Comparison of ENCODE assay signal across 17 cellular contexts in genomic region chr4:156939151-156939550, GRCh38. TPM values are rescaled to one million over a fixed set of nuclear protein-coding genes. Genes with fewer than 3 reads are reported as not detected.
"Had no signal": no experiment of that assay in that cellular context is flagged by ENCODE, and none has a peak within 500 bp of the region (broad histone marks: within the 10 kb centered on the region; RNA-seq: fewer than 3 reads in every experiment).

No MANE protein-coding gene starts in this region.

- H3K27ac Mint-ChIP-seq: activated CD4-positive, alpha-beta memory T cell treated with anti-CD3 and anti-CD28 coated beads for 36 hours; activated naive CD8-positive, alpha-beta T cell; progenitor cell of endocrine pancreas; stimulated activated naive CD8-positive, alpha-beta T cell treated with anti-CD3 and anti-CD28 coated beads, Interleukin-15, amount 100 ng/mL, for 72 hours; T-cell; WTC11 had no signal

- H3K9me3 Mint-ChIP-seq: stimulated activated naive CD8-positive, alpha-beta T cell treated with anti-CD3 and anti-CD28 coated beads, Interleukin-15, amount 100 ng/mL, for 72 hours; WTC11 had no signal

- ATAC-seq: stimulated activated naive CD8-positive, alpha-beta T cell treated with anti-CD3 and anti-CD28 coated beads, Interleukin-15, amount 100 ng/mL, for 72 hours; T-cell; WTC11 had no signal

- H3K4me3 ChIP-seq: coronary artery, lower lobe of right lung, upper lobe of left lung had no signal

- H3K27ac ChIP-seq: lower lobe of right lung, upper lobe of left lung had no signal

- H3K36me3 ChIP-seq: lower lobe of right lung, upper lobe of left lung had no signal

- DNase-seq: activated CD4-positive, alpha-beta memory T cell treated with anti-CD3 and anti-CD28 coated beads for 36 hours; activated CD4-positive, alpha-beta T cell treated with anti-CD3 and anti-CD28 coated beads for 4 hours; activated T-cell treated with anti-CD3 and anti-CD28 coated beads for 4 hours; central memory CD4-positive, alpha-beta T cell; foreskin fibroblast; glutamatergic neuron; hippocampal formation; lower lobe of right lung; occipital lobe; stimulated activated CD4-positive, alpha-beta T cell treated with anti-CD3 and anti-CD28 coated beads, Interleukin-2, amount 100 ng/mL, for 48 hours; stimulated activated naive CD8-positive, alpha-beta T cell treated with anti-CD3 and anti-CD28 coated beads, Interleukin-15, amount 100 ng/mL, for 72 hours; T-cell; upper lobe of left lung had no signal

- H3K27me3 Mint-ChIP-seq: activated CD4-positive, alpha-beta memory T cell treated with anti-CD3 and anti-CD28 coated beads for 36 hours; activated naive CD8-positive, alpha-beta T cell; progenitor cell of endocrine pancreas; stimulated activated naive CD8-positive, alpha-beta T cell treated with anti-CD3 and anti-CD28 coated beads, Interleukin-15, amount 100 ng/mL, for 72 hours; T-cell had no signal

- H3K4me3 Mint-ChIP-seq: activated CD4-positive, alpha-beta memory T cell treated with anti-CD3 and anti-CD28 coated beads for 36 hours; activated naive CD8-positive, alpha-beta T cell; stimulated activated naive CD8-positive, alpha-beta T cell treated with anti-CD3 and anti-CD28 coated beads, Interleukin-15, amount 100 ng/mL, for 72 hours; T-cell; WTC11 had no signal

- H3K9me3 ChIP-seq: lower lobe of right lung, upper lobe of left lung had no signal

- H3K27me3 ChIP-seq: upper lobe of left lung had no signal

- H3K4me1 Mint-ChIP-seq: stimulated activated naive CD8-positive, alpha-beta T cell treated with anti-CD3 and anti-CD28 coated beads, Interleukin-15, amount 100 ng/mL, for 72 hours; T-cell had no signal

- H3K36me3 Mint-ChIP-seq: activated CD4-positive, alpha-beta memory T cell treated with anti-CD3 and anti-CD28 coated beads for 36 hours; activated naive CD8-positive, alpha-beta T cell; T-cell; WTC11 had no signal

RNA-seq across cellular contexts. Expression of gene PDGFC, which starts 32.4 kb away (rescaled TPM):
- total RNA-seq: activated CD4-positive, alpha-beta memory T cell treated with anti-CD3 and anti-CD28 coated beads for 36 hours had no signal
